Comparison of ENCODE assay signal across 20 cellular contexts in genomic region chr6:170475118-170475517, GRCh38.
"Had no signal": no experiment of that assay in that cellular context is flagged by ENCODE, and none has a peak within 500 bp of the region (broad histone marks: within the 10 kb centered on the region; RNA-seq: fewer than 3 reads in every experiment).

No MANE protein-coding gene starts in this region.

- ATAC-seq: left colon; left ventricle myocardium superior; right cardiac atrium; stimulated activated naive CD8-positive, alpha-beta T cell treated with anti-CD3 and anti-CD28 coated beads, Interleukin-15, Interleukin-2, amounts not matched to agents 100 U/mL and 50 U/mL, for 24 hours had no signal

- H3K4me1 ChIP-seq: suprapubic skin had no signal

- H3K36me3 ChIP-seq: neutrophil, suprapubic skin, thyroid gland had no signal

- H3K9me3 Mint-ChIP-seq: type B pancreatic cell had no signal

- H3K27ac Mint-ChIP-seq: endodermal cell, naive B cell, type B pancreatic cell had no signal

- H3K36me3 Mint-ChIP-seq: naive B cell, type B pancreatic cell had no signal

- H3K4me3 Mint-ChIP-seq: endodermal cell, naive B cell, type B pancreatic cell had no signal

- H3K4me3 ChIP-seq: coronary artery, hepatocyte, suprapubic skin, thyroid gland had no signal

- H3K4me1 Mint-ChIP-seq: naive B cell had no signal

- H3K9me3 ChIP-seq: neutrophil, suprapubic skin, thyroid gland had no signal

- H3K27me3 Mint-ChIP-seq: type B pancreatic cell had no signal

- H3K27me3 ChIP-seq: hepatocyte, thyroid gland had no signal

- DNase-seq: effector CD4-positive, alpha-beta T cell; endodermal cell; erythroblast; foreskin melanocyte; head of caudate nucleus; left colon; left ventricle myocardium superior; mesendoderm; naive B cell; posterior cingulate gyrus; right cardiac atrium; small intestine; stimulated activated CD4-positive, alpha-beta T cell treated with anti-CD3 and anti-CD28 coated beads, Interleukin-12 subunit alpha, Interleukin-12 subunit beta, amount 100 ng/mL, for 4 hours; stimulated activated naive CD8-positive, alpha-beta T cell treated with anti-CD3 and anti-CD28 coated beads, Interleukin-15, Interleukin-2, amounts not matched to agents 100 U/mL and 50 U/mL, for 24 hours; thyroid gland had no signal
